9 cellular contexts compared by ENCODE assay signal in genomic region chr5:177369050-177369912, GRCh38. TPM values are rescaled to one million over a fixed set of nuclear protein-coding genes. Genes with fewer than 3 reads are reported as not detected.
DNase-seq lines count a peak whose midpoint lies in the region; ATAC-seq, FAIRE-seq and TF ChIP-seq lines count a peak whose summit lies in the region.
"Had no signal": no experiment of that assay in that cellular context is flagged by ENCODE, and none has a peak within 500 bp of the region (broad histone marks: within the 10 kb centered on the region; RNA-seq: fewer than 3 reads in every experiment).

No MANE protein-coding gene starts in this region.

- H3K4me3 ChIP-seq in A549 (no peak overlapping the region), GM06990 (replicated peaks; ENCODE audit: low read depth, low read length) (no peak overlapping the region)

- peaks cover 17% of the 10 kb centered on the region; the same call in 2 of the 3 replicates for H3K4me1 ChIP-seq in A549

- no peak; a peak in 1 of 5 replicates for TF ChIP-seq RAD21 in A549 (conservative IDR thresholded peaks at IDR 0.05 in 1 of 2, IDR thresholded peaks at IDR 0.05 in 1 of 2)

- no peaks in the 10 kb centered on the region for H3K27me3 ChIP-seq in GM06990 (replicated peaks; ENCODE audit: control insufficient read depth, insufficient read depth, low read length)

- no peak for TF ChIP-seq EP300 in A549 (IDR thresholded peaks at IDR 0.05)

- DNase-seq in A549 (ENCODE audit: low read depth in 1 of 2, low spot score in 1 of 2) (peak; percentile 49 to 86), GM06990 (ENCODE audit: extremely low read depth, insufficient read length) (no peak), RKO (ENCODE audit: low spot score) (peak; percentile 60), osteocyte (ENCODE audit: extremely low spot score, unreplicated experiment) (no peak), NOMO-1 treated with dmso at 0.1 percent for 144 hours (lab: John Stamatoyannopoulos, UW; ENCODE audit: unreplicated experiment) (no peak), activated gamma-delta T cell (lab: John Stamatoyannopoulos, UW) (no peak)
- no peak for DNase-seq in activated CD4-positive, CD25-positive, alpha-beta regulatory T cell (lab: John Stamatoyannopoulos, UW)

- CTCF ChIA-PET in A549 (lab: Yijun Ruan, JAX): interaction anchor here (0.6 to 33.9 kb wide), 14 partner anchors 9 to 254 kb away, joined by 3 to 1107 read pairs (median 6); partner anchors contain the start of genes F12, LMAN2, PFN3 and SLC34A1

- POLR2A ChIA-PET in A549 (lab: Yijun Ruan, JAX): interaction anchor here (1.5 kb wide), 1 partner anchor 18 kb away, joined by 12 read pairs; the partner anchor contains the start of gene LMAN2

- no peak overlapping the region for H3K4me3 Mint-ChIP-seq in dendritic cell treated with granulocyte-macrophage colony-stimulating factor and Interleukin-4, amounts not matched to agents 40 ng/mL and 50 ng/mL, for 4 days
- peak overlapping the region; percentile 30 for H3K4me3 Mint-ChIP-seq in osteocyte (ENCODE audit: unreplicated experiment)

- intact Hi-C loops in dendritic cell treated with granulocyte-macrophage colony-stimulating factor and Interleukin-4, amounts not matched to agents 40 ng/mL and 50 ng/mL, for 4 days (cut with micrococcal nuclease): no loop called here

- ATAC-seq in A549: peak; percentile 53 to 67; a peak in 4 of 6 replicates

- no peak overlapping the region for H3K4me2 ChIP-seq in A549

- peaks cover 99% of the 10 kb centered on the region for H3K36me3 Mint-ChIP-seq in dendritic cell treated with granulocyte-macrophage colony-stimulating factor and Interleukin-4, amounts not matched to agents 40 ng/mL and 50 ng/mL, for 4 days (ENCODE audit: low read depth)
- no peaks in the 10 kb centered on the region for H3K36me3 Mint-ChIP-seq in osteocyte (ENCODE audit: unreplicated experiment)

- no peaks in the 10 kb centered on the region for H3K9me3 Mint-ChIP-seq in dendritic cell treated with granulocyte-macrophage colony-stimulating factor and Interleukin-4, amounts not matched to agents 40 ng/mL and 50 ng/mL, for 4 days
- no peaks in the 10 kb centered on the region for H3K9me3 Mint-ChIP-seq in osteocyte (ENCODE audit: unreplicated experiment)

- FAIRE-seq in A549 (lab: Jason Lieb, UNC): peak; percentile 13
- FAIRE-seq: endometrium had no signal

- H3K9me3 ChIP-seq in A549: no peaks in the 10 kb centered on the region

- peak overlapping the region; percentile 16 for H3K27ac Mint-ChIP-seq in dendritic cell treated with granulocyte-macrophage colony-stimulating factor and Interleukin-4, amounts not matched to agents 40 ng/mL and 50 ng/mL, for 4 days
- H3K27ac Mint-ChIP-seq in osteocyte (ENCODE audit: unreplicated experiment): no peak overlapping the region

- peaks cover 66% of the 10 kb centered on the region for H3K4me1 Mint-ChIP-seq in dendritic cell treated with granulocyte-macrophage colony-stimulating factor and Interleukin-4, amounts not matched to agents 40 ng/mL and 50 ng/mL, for 4 days (ENCODE audit: low read depth)
- peaks cover 18% of the 10 kb centered on the region for H3K4me1 Mint-ChIP-seq in osteocyte (ENCODE audit: unreplicated experiment)

- no peak overlapping the region for H3K27ac ChIP-seq in A549

- H3K27me3 Mint-ChIP-seq in dendritic cell treated with granulocyte-macrophage colony-stimulating factor and Interleukin-4, amounts not matched to agents 40 ng/mL and 50 ng/mL, for 4 days: no peaks in the 10 kb centered on the region
- H3K27me3 Mint-ChIP-seq in osteocyte (ENCODE audit: unreplicated experiment): no peaks in the 10 kb centered on the region

- TF ChIP-seq POLR2A in A549 (IDR thresholded peaks at IDR 0.05; ENCODE audit: low read length): no peak

- peaks cover 32% of the 10 kb centered on the region for H3K36me3 ChIP-seq in GM06990 (ENCODE audit: control insufficient read depth, insufficient read depth, low read length)

- WGBS in A549 (ENCODE audit: missing lambda C conversion rate): 42% methylated on average over 7 of the region's 7 CpGs

- TF ChIP-seq CTCF in A549 (IDR thresholded peaks at IDR 0.05): peak; percentile 46
- TF ChIP-seq CTCF in GM06990 (IDR thresholded peaks at IDR 0.05; ENCODE audit: insufficient read depth, low read length, poor library complexity, severe bottlenecking): peak; percentile 85
- TF ChIP-seq CTCF in osteocyte (IDR thresholded peaks at IDR 0.05): peak; percentile 56

TF ChIP-seq in A549, 52 proteins besides CTCF, POLR2A, EP300 and RAD21:
- TF ChIP-seq CHD2 (IDR thresholded peaks at IDR 0.05; ENCODE audit: low read length, partially characterized antibody): no peak
- TF ChIP-seq ZSCAN20 (CRISPR knock-in tag; IDR thresholded peaks at IDR 0.05): no peak
TF ChIP-seq in A549: peak in this region for 0.

RNA-seq across cellular contexts. Expression of gene RGS14, which starts 11.6 kb away (rescaled TPM):
- polyA plus RNA-seq in A549 (2011; rRNA removed): 3.9 and 5.8 TPM in 2 replicates
- polyA plus RNA-seq in A549 (2012; cell fraction: cytosol; rRNA removed): 13.9 and 18.5 TPM in 2 replicates
- polyA plus RNA-seq in A549 (2012; cell fraction: nucleus; rRNA removed): 16.1 and 18.7 TPM in 2 replicates
- polyA plus RNA-seq in A549 (2017; fragmentation: RNase III; extraction: RNeasy Plus Mini Kit Qiagen cat#74134 plus additional on column Dnase treatment): 5.2 to 8.4 TPM (median 6.4 TPM) in 3 replicates
- polyA minus RNA-seq in A549 (2011; rRNA and poly(A)+ RNA removed): 2.6 and 2.9 TPM in 2 replicates
- total RNA-seq in osteocyte: 6.2 and 7.4 TPM in 2 replicates

RNA-seq across cellular contexts. Expression of gene SLC34A1, which starts 15.0 kb away (rescaled TPM):
- polyA plus RNA-seq in A549 (2011; rRNA removed): not detected in 2 replicates
- 0.01 TPM in 2 replicates for polyA plus RNA-seq in A549 (2012; cell fraction: cytosol; rRNA removed)
- 0.02 and 0.05 TPM in 2 replicates for polyA plus RNA-seq in A549 (2012; cell fraction: nucleus; rRNA removed)
- polyA plus RNA-seq in A549 (2017; fragmentation: RNase III; extraction: RNeasy Plus Mini Kit Qiagen cat#74134 plus additional on column Dnase treatment): 0.03 TPM in 2 of 3 replicates, not detected in the other
- 0.12 TPM in 1 of 2 replicates, not detected in the other for polyA minus RNA-seq in A549 (2011; rRNA and poly(A)+ RNA removed)
- not detected in 2 replicates for total RNA-seq in osteocyte

RNA-seq across cellular contexts. Expression of gene LMAN2, which starts 17.8 kb away (rescaled TPM):
- polyA plus RNA-seq in A549 (2011; rRNA removed) (123 and 172 TPM in 2 replicates), A549 (2017; fragmentation: RNase III; extraction: RNeasy Plus Mini Kit Qiagen cat#74134 plus additional on column Dnase treatment) (207 to 222 TPM (median 210 TPM) in 3 replicates)
- 328 and 334 TPM in 2 replicates for polyA plus RNA-seq in A549 (2012; cell fraction: cytosol; rRNA removed)
- polyA plus RNA-seq in A549 (2012; cell fraction: nucleus; rRNA removed): 418 and 431 TPM in 2 replicates
- 230 and 259 TPM in 2 replicates for polyA minus RNA-seq in A549 (2011; rRNA and poly(A)+ RNA removed)
- 102 and 109 TPM in 2 replicates for total RNA-seq in osteocyte

RNA-seq across cellular contexts. Expression of gene PFN3, which starts 31.2 kb away (rescaled TPM):
- polyA plus RNA-seq in A549 (2011; rRNA removed): not detected in 2 replicates
- 0.11 TPM in 1 of 2 replicates, not detected in the other for polyA plus RNA-seq in A549 (2012; cell fraction: cytosol; rRNA removed)
- not detected in 2 replicates for polyA plus RNA-seq in A549 (2012; cell fraction: nucleus; rRNA removed)
- polyA plus RNA-seq in A549 (2017; fragmentation: RNase III; extraction: RNeasy Plus Mini Kit Qiagen cat#74134 plus additional on column Dnase treatment): not detected in 3 replicates
- not detected in 2 replicates for polyA minus RNA-seq in A549 (2011; rRNA and poly(A)+ RNA removed)
- total RNA-seq in osteocyte: not detected in 2 replicates

RNA-seq across cellular contexts. Expression of gene F12, which starts 40.1 kb away (rescaled TPM):
- polyA plus RNA-seq in A549 (2011; rRNA removed) (5.3 TPM in 2 replicates), A549 (2017; fragmentation: RNase III; extraction: RNeasy Plus Mini Kit Qiagen cat#74134 plus additional on column Dnase treatment) (14.3 to 15.5 TPM (median 14.5 TPM) in 3 replicates)
- 18.4 and 25.5 TPM in 2 replicates for polyA plus RNA-seq in A549 (2012; cell fraction: cytosol; rRNA removed)
- 16.0 and 36.1 TPM in 2 replicates for polyA plus RNA-seq in A549 (2012; cell fraction: nucleus; rRNA removed)
- polyA minus RNA-seq in A549 (2011; rRNA and poly(A)+ RNA removed): 2.2 and 2.8 TPM in 2 replicates
- total RNA-seq in osteocyte: 1.0 and 1.5 TPM in 2 replicates

Comparison
In these comparisons a context has a peak if more than half of its experiments do, and no peak if none do; other contexts are left out.
1. DNase-seq: peak in A549 (2 of 2) and RKO (single experiment); none in GM06990 (single experiment), osteocyte (single experiment), NOMO-1 treated with dmso at 0.1 percent for 144 hours (single experiment), activated CD4-positive, CD25-positive, alpha-beta regulatory T cell (0 of 4) and activated gamma-delta T cell (single experiment).
2. Peak in every context shown above with its lines, with median percentiles within 50 percentile points of each other: CTCF ChIP-seq.